14 cellular contexts compared by ENCODE assay signal in genomic region chr2:149021761-149022160, GRCh38. TPM values are rescaled to one million over a fixed set of nuclear protein-coding genes. Genes with fewer than 3 reads are reported as not detected.
DNase-seq lines count a peak whose midpoint lies in the region; ATAC-seq, FAIRE-seq and TF ChIP-seq lines count a peak whose summit lies in the region.
"Had no signal": no experiment of that assay in that cellular context is flagged by ENCODE, and none has a peak within 500 bp of the region (broad histone marks: within the 10 kb centered on the region; RNA-seq: fewer than 3 reads in every experiment).

No MANE protein-coding gene starts in this region.

- H3K4me1 ChIP-seq in left lung = peaks cover 6 to 21% of the 10 kb centered on the region in 2 donors
- H3K4me1 ChIP-seq in aorta (ENCODE audit: control insufficient read depth in 1 of 2, insufficient read depth in 2 of 2, low read length in 2 of 2) = no peaks in the 10 kb centered on the region
- H3K4me1 ChIP-seq: Peyer's patch had no signal

- no peaks in the 10 kb centered on the region for H3K9me3 ChIP-seq in left lung
- no peaks in the 10 kb centered on the region for H3K9me3 ChIP-seq in aorta (ENCODE audit: control insufficient read depth, low read length)
- H3K9me3 ChIP-seq: Peyer's patch, thoracic aorta had no signal

- TF ChIP-seq POLR2A in GM12892 (IDR thresholded peaks at IDR 0.05; ENCODE audit: low read depth, low read length) = peak; percentile 45; the same call in 1 of the 2 replicates

- 86 to 90% methylated on average over 6 of the region's 6 CpGs for WGBS in aorta, 2 donors

- no peaks in the 10 kb centered on the region for H3K36me3 ChIP-seq in left lung
- no peaks in the 10 kb centered on the region for H3K36me3 ChIP-seq in aorta (ENCODE audit: control insufficient read depth in 1 of 2, insufficient read depth in 2 of 2, low read length in 1 of 2)
- H3K36me3 ChIP-seq: Peyer's patch, thoracic aorta had no signal

- ATAC-seq in GM19452 (IDR thresholded peaks at IDR 0.05; ENCODE audit: unreplicated experiment) (peak; percentile 60), HG02943 (IDR thresholded peaks at IDR 0.05; ENCODE audit: low read depth, unreplicated experiment) (peak; percentile 71), left lung (no peak), aorta (ENCODE audit: low FRiP score) (no peak)
- ATAC-seq: naive thymus-derived CD8-positive, alpha-beta T cell had no signal

- no peak overlapping the region for H3K27ac ChIP-seq in left lung
- H3K27ac ChIP-seq in aorta (ENCODE audit: low read depth in 1 of 2, low read length in 2 of 2) = no peak overlapping the region
- H3K27ac ChIP-seq: thoracic aorta had no signal

- intact Hi-C loops in left lung (cut with DNase I) = no loop called here
- intact Hi-C loops in aorta (cut with DNase I) = no loop called here

- H3K4me3 ChIP-seq in left lung (no peak overlapping the region), aorta (ENCODE audit: low read length in 2 of 2) (no peak overlapping the region)
- H3K4me3 ChIP-seq: Peyer's patch, thoracic aorta had no signal

- DNase-seq in GM12892 (ENCODE audit: insufficient read length) = no peak
- peak; percentile 73 for DNase-seq in NAMALWA (ENCODE audit: low spot score)
- DNase-seq in left lung = no peak
- no peak for DNase-seq in frontal cortex (ENCODE audit: low spot score in 2 of 2)
- no peak for DNase-seq in COLO668 (lab: John Stamatoyannopoulos, UW; ENCODE audit: unreplicated experiment)
- DNase-seq in aorta = no peak
- DNase-seq: activated CD4-positive, CD25-positive, alpha-beta regulatory T cell; CD4-positive, CD25-positive, alpha-beta regulatory T cell; naive thymus-derived CD8-positive, alpha-beta T cell had no signal

- no peak for FAIRE-seq in GM12892 (lab: Jason Lieb, UNC)
- FAIRE-seq in frontal cortex (lab: Jason Lieb, UNC) = no peak

- no peak for TF ChIP-seq CTCF in left lung (IDR thresholded peaks at IDR 0.05)

- H3K27me3 ChIP-seq in left lung = no peaks in the 10 kb centered on the region
- no peaks in the 10 kb centered on the region for H3K27me3 ChIP-seq in aorta (ENCODE audit: control insufficient read depth in 1 of 2, insufficient read depth in 2 of 2, low read length in 1 of 2)
- H3K27me3 ChIP-seq: Peyer's patch had no signal

RNA-seq across cellular contexts. Expression of gene LYPD6B, which starts 16.7 kb away (rescaled TPM):
- polyA plus RNA-seq in GM12892 (2012; ENCODE audit: missing spikeins) = 3.9 TPM
- total RNA-seq in left lung = under 1 TPM; 0.79 to 0.81 TPM
- total RNA-seq in frontal cortex = 4.5 TPM
- not detected for total RNA-seq in aorta
- under 1 TPM in 1 of 2 donors, not detected in 1; 0.26 TPM for polyA plus RNA-seq in aorta
- total RNA-seq: CD4-positive, CD25-positive, alpha-beta regulatory T cell; dermis microvascular lymphatic vessel endothelial cell; naive thymus-derived CD8-positive, alpha-beta T cell; thoracic aorta had no signal
- polyA plus RNA-seq: CD4-positive, CD25-positive, alpha-beta regulatory T cell; naive thymus-derived CD8-positive, alpha-beta T cell had no signal

Comparison
In these comparisons a context has a peak if more than half of its experiments do, and no peak if none do; other contexts are left out.
1. ATAC-seq: peak in GM19452 (single experiment) and HG02943 (single experiment); none in left lung (single experiment) and aorta (single experiment).